Comparison of ENCODE assay signal across 26 cellular contexts in genomic region chr6:130629640-130630039, GRCh38.
"Had no signal": no experiment of that assay in that cellular context is flagged by ENCODE, and none has a peak within 500 bp of the region (broad histone marks: within the 10 kb centered on the region; RNA-seq: fewer than 3 reads in every experiment).

No MANE protein-coding gene starts in this region.

- H3K27ac Mint-ChIP-seq: activated naive CD8-positive, alpha-beta T cell; naive thymus-derived CD8-positive, alpha-beta T cell had no signal

- DNase-seq: activated CD4-positive, alpha-beta T cell treated with anti-CD3 and anti-CD28 coated beads for 4 hours; activated CD4-positive, alpha-beta T cell treated with anti-CD3 and anti-CD28 coated beads, Interleukin-2, amount 50 U/mL, for 48 hours; activated CD4-positive, CD25-positive, alpha-beta regulatory T cell; activated CD8-positive, alpha-beta memory T cell treated with anti-CD3 and anti-CD28 coated beads, Interleukin-2, amount 50 U/mL, for 48 hours; activated effector memory CD4-positive, alpha-beta T cell treated with Interleukin-2 at 50 U/mL for 16 hours; activated naive CD4-positive, alpha-beta T cell treated with Interleukin-2 at 50 U/mL for 16 hours; activated T-cell treated with anti-CD3 and anti-CD28 coated beads, Interleukin-2, amount 50 U/mL, for 48 hours; amniotic stem cell; caudate nucleus; esophagus squamous epithelium; foreskin melanocyte; heart right ventricle; left lung; lower lobe of right lung; mesenchymal stem cell; naive thymus-derived CD8-positive, alpha-beta T cell; nucleus accumbens; stimulated activated CD4-positive, alpha-beta T cell treated with anti-CD3 and anti-CD28 coated beads, Interleukin-2, amount 100 ng/mL, for 48 hours; stimulated activated naive CD8-positive, alpha-beta T cell treated with anti-CD3 and anti-CD28 coated beads, Interleukin-15, Interleukin-2, amounts not matched to agents 100 U/mL and 50 U/mL, for 24 hours; SW 1271; testis; transverse colon had no signal

- H3K4me1 ChIP-seq: esophagus squamous epithelium, heart right ventricle, left lung, lower lobe of right lung, right atrium auricular region, testis, transverse colon had no signal

- H3K27me3 ChIP-seq: esophagus squamous epithelium, heart right ventricle, left lung, right atrium auricular region, testis, transverse colon had no signal

- H3K27ac ChIP-seq: esophagus squamous epithelium, heart right ventricle, left lung, lower lobe of right lung, right atrium auricular region, testis, transverse colon had no signal

- H3K4me3 Mint-ChIP-seq: activated naive CD8-positive, alpha-beta T cell; naive thymus-derived CD8-positive, alpha-beta T cell; neural crest cell had no signal

- FAIRE-seq: astrocyte had no signal

- H3K36me3 ChIP-seq: esophagus squamous epithelium, heart right ventricle, left lung, lower lobe of right lung, right atrium auricular region, transverse colon had no signal

- H3K9me3 ChIP-seq: esophagus squamous epithelium, left lung, lower lobe of right lung, right atrium auricular region, testis, transverse colon had no signal

- H3K27me3 Mint-ChIP-seq: activated naive CD8-positive, alpha-beta T cell; naive thymus-derived CD8-positive, alpha-beta T cell had no signal

- H3K4me3 ChIP-seq: esophagus squamous epithelium, heart right ventricle, left lung, lower lobe of right lung, right atrium auricular region, testis, transverse colon had no signal

- ATAC-seq: heart right ventricle; left lung; lower lobe of right lung; naive thymus-derived CD8-positive, alpha-beta T cell; stimulated activated naive CD8-positive, alpha-beta T cell treated with anti-CD3 and anti-CD28 coated beads, Interleukin-15, Interleukin-2, amounts not matched to agents 100 U/mL and 50 U/mL, for 24 hours had no signal

- H3K9me3 Mint-ChIP-seq: naive thymus-derived CD8-positive, alpha-beta T cell; neural crest cell had no signal
